Comparison of ENCODE assay signal across 9 cellular contexts in the genomic region with DNA sequence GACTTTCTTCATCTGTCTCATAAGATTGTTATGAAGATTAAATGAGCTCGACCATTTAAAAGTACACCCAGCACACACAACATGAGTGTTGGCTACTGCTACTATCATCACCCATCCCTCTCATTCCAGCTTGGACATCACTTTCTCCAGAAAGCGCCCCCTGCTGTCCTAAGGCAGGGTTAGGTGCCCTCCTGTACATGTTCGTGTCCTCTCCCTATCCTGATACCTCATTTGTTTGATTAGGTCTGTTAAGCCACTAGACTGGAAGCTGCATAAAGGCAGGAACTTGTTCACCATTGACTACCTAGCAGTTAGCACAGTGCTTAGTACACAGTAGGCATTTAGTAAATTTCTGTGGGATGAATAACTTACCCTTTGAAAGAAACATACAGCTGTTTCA.
A peak's percentile ranks its signal among the peaks of the same experiment; 100 is the strongest.
DNase-seq lines count a peak whose midpoint lies in the region; ATAC-seq and TF ChIP-seq lines count a peak whose summit lies in the region.
"Had no signal": no experiment of that assay in that cellular context is flagged by ENCODE, and none has a peak within 500 bp of the region (broad histone marks: within the 10 kb centered on the region; RNA-seq: fewer than 3 reads in every experiment).

No MANE protein-coding gene starts in this region.

- no peaks in the 10 kb centered on the region for H3K9me3 Mint-ChIP-seq in activated CD4-positive, alpha-beta memory T cell treated with anti-CD3 and anti-CD28 coated beads for 36 hours

- TF ChIP-seq POLR2A in GM18505 (IDR thresholded peaks at IDR 0.05; ENCODE audit: borderline replicate concordance, extremely low read depth, insufficient read depth, insufficient read length): no peak
- TF ChIP-seq POLR2A in tibial nerve (IDR thresholded peaks at IDR 0.05): no peak

- no peaks in the 10 kb centered on the region for H3K36me3 Mint-ChIP-seq in activated CD4-positive, alpha-beta memory T cell treated with anti-CD3 and anti-CD28 coated beads for 36 hours
- H3K36me3 Mint-ChIP-seq: activated naive CD4-positive, alpha-beta T cell treated with anti-CD3 and anti-CD28 coated beads, Interleukin-2, amount 50 U/mL, for 72 hours had no signal

- no peak overlapping the region for H3K4me3 Mint-ChIP-seq in activated CD4-positive, alpha-beta memory T cell treated with anti-CD3 and anti-CD28 coated beads for 36 hours

- H3K27me3 ChIP-seq in tibial nerve: no peaks in the 10 kb centered on the region

- ATAC-seq in GM18505 (IDR thresholded peaks at IDR 0.05; ENCODE audit: unreplicated experiment): no peak
- ATAC-seq: activated naive CD4-positive, alpha-beta T cell treated with anti-CD3 and anti-CD28 coated beads, Interleukin-2, amount 50 U/mL, for 72 hours had no signal

- H3K4me3 ChIP-seq in HFF-Myc (replicated peaks; ENCODE audit: low read depth, low read length): no peak overlapping the region
- H3K4me3 ChIP-seq in tibial nerve: no peak overlapping the region

- no peaks in the 10 kb centered on the region for H3K9me3 ChIP-seq in tibial nerve

- TF ChIP-seq EP300 in tibial nerve (IDR thresholded peaks at IDR 0.05): no peak

- CTCF ChIA-PET in activated CD4-positive, alpha-beta memory T cell treated with anti-CD3 and anti-CD28 coated beads for 36 hours (lab: Charles Lee): interaction anchor here (0.7 to 2.7 kb wide), 8 partner anchors 13 to 273 kb away, joined by 3 to 7 read pairs (median 4); no protein-coding TSS in a partner anchor

- no peak overlapping the region for H3K27ac Mint-ChIP-seq in activated CD4-positive, alpha-beta memory T cell treated with anti-CD3 and anti-CD28 coated beads for 36 hours
- H3K27ac Mint-ChIP-seq: activated naive CD4-positive, alpha-beta T cell treated with anti-CD3 and anti-CD28 coated beads, Interleukin-2, amount 50 U/mL, for 72 hours had no signal

- H3K27me3 Mint-ChIP-seq in activated CD4-positive, alpha-beta memory T cell treated with anti-CD3 and anti-CD28 coated beads for 36 hours: no peaks in the 10 kb centered on the region

- intact Hi-C loops in activated CD4-positive, alpha-beta memory T cell treated with anti-CD3 and anti-CD28 coated beads for 36 hours (cut with micrococcal nuclease): no loop called here

- 36 to 39% methylated on average over 3 of the region's 3 CpGs for WGBS in tibial nerve, 2 donors

- no peak overlapping the region for H3K27ac ChIP-seq in tibial nerve

- TF ChIP-seq CTCF in AG09319 (IDR thresholded peaks at IDR 0.05; ENCODE audit: low read depth, low read length): peak; percentile 46
- TF ChIP-seq CTCF in HFF-Myc (IDR thresholded peaks at IDR 0.05; ENCODE audit: low read depth, low read length, missing control alignments): peak; percentile 66
- TF ChIP-seq CTCF in tibial nerve (IDR thresholded peaks at IDR 0.05): no peak

- POLR2A ChIA-PET in activated CD4-positive, alpha-beta memory T cell treated with anti-CD3 and anti-CD28 coated beads for 36 hours (lab: Charles Lee): no interaction called here

- no peak for DNase-seq in AG09319 (ENCODE audit: extremely low read depth, low read depth)
- DNase-seq in HFF-Myc (ENCODE audit: extremely low read depth, low read depth): no peak
- DNase-seq in activated CD4-positive, alpha-beta memory T cell treated with anti-CD3 and anti-CD28 coated beads for 36 hours: peak; percentile 61
- DNase-seq in islet precursor cell: peak; percentile 71
- no peak for DNase-seq in GDM1 (lab: John Stamatoyannopoulos, UW)
- no peak for DNase-seq in SK-N-DZ (ENCODE audit: low spot score)
- no peak for DNase-seq in tibial nerve (ENCODE audit: low spot score in 2 of 2)

- peaks cover 10% of the 10 kb centered on the region for H3K4me1 Mint-ChIP-seq in activated CD4-positive, alpha-beta memory T cell treated with anti-CD3 and anti-CD28 coated beads for 36 hours (ENCODE audit: low read depth)

- no peaks in the 10 kb centered on the region for H3K4me1 ChIP-seq in tibial nerve

- H3K36me3 ChIP-seq in tibial nerve: no peaks in the 10 kb centered on the region

Comparison
In these comparisons a context has a peak if more than half of its experiments do, and no peak if none do; other contexts are left out.
1. DNase-seq: peak in activated CD4-positive, alpha-beta memory T cell treated with anti-CD3 and anti-CD28 coated beads for 36 hours (single experiment) and islet precursor cell (single experiment); none in AG09319 (single experiment), HFF-Myc (single experiment), GDM1 (single experiment), SK-N-DZ (single experiment) and tibial nerve (0 of 2).
2. CTCF ChIP-seq: peak in AG09319 (single experiment) and HFF-Myc (single experiment); none in tibial nerve (0 of 5).